Comparison of ENCODE assay signal across 8 cellular contexts in the genomic region with DNA sequence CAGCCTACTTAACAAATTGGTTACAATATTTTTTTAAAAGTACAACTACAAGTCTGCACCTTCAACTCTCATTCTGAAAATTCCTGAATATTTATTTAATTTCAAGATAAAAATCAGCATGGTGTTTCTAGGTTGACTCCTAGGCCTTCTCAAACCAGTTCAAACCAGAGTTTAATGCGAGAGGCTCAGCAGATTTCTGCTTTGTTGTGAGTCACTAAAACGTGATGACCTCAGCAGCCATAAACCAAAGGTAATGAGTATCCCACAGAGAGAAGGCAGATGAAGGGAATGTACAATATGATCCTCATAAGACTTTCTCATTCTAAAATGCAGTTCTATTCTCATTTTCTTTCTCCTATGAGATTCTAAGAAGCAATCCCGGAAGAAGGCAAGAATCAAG. TPM values are rescaled to one million over a fixed set of nuclear protein-coding genes. Genes with fewer than 3 reads are reported as not detected.
A peak's percentile ranks its signal among the peaks of the same experiment; 100 is the strongest.
DNase-seq lines count a peak whose midpoint lies in the region; ATAC-seq and TF ChIP-seq lines count a peak whose summit lies in the region.

No MANE protein-coding gene starts in this region.

- 39 to 54% methylated on average over 3 of the region's 3 CpGs for WGBS in gastroesophageal sphincter (ENCODE audit: low coverage in 1 of 2), 2 donors

- H3K4me1 Mint-ChIP-seq in naive thymus-derived CD4-positive, alpha-beta T cell: peaks cover 19 to 52% (median 35%) of the 10 kb centered on the region in 7 donors

- peaks cover 0 to 4% (median 0%) of the 10 kb centered on the region in 11 donors for H3K9me3 Mint-ChIP-seq in naive thymus-derived CD4-positive, alpha-beta T cell

- intact Hi-C loops in naive thymus-derived CD4-positive, alpha-beta T cell (cut with micrococcal nuclease): no loop called here

- H3K4me1 ChIP-seq in BLaER1 treated with 17β-estradiol and CSF1 and Interleukin-3, amounts not matched to agents 10 nM and 100 nM: peaks cover 21 to 33% (median 29%) of the 10 kb centered on the region in 10 experiments
- H3K4me1 ChIP-seq in SJSA1 (replicated peaks) (peaks cover 24% of the 10 kb centered on the region), gastroesophageal sphincter (peaks cover 7 to 37% (median 22%) of the 10 kb centered on the region in 3 donors)
- peaks cover 21% of the 10 kb centered on the region in 2 donors for H3K4me1 ChIP-seq in naive thymus-derived CD4-positive, alpha-beta T cell (ENCODE audit: control insufficient read depth in 2 of 2, insufficient read depth in 2 of 2, low read length in 2 of 2)

- POLR2A ChIA-PET in naive thymus-derived CD4-positive, alpha-beta T cell (lab: Charles Lee): interaction anchor here (0.7 to 1.8 kb wide), 2 partner anchors 69 to 74 kb away, joined by 3 to 7 read pairs; partner anchors contain the start of gene PWP1

- TF ChIP-seq POLR2A in gastroesophageal sphincter (IDR thresholded peaks at IDR 0.05): no peak

- peaks cover 41 to 49% (median 46%) of the 10 kb centered on the region in 11 experiments for H3K36me3 ChIP-seq in BLaER1 treated with 17β-estradiol and CSF1 and Interleukin-3, amounts not matched to agents 10 nM and 100 nM
- peaks cover 60% of the 10 kb centered on the region for H3K36me3 ChIP-seq in SJSA1
- peaks cover 0 to 25% (median 5%) of the 10 kb centered on the region in 3 experiments for H3K36me3 ChIP-seq in naive thymus-derived CD4-positive, alpha-beta T cell (ENCODE audit: control insufficient read depth in 2 of 3, insufficient read depth in 3 of 3, low read length in 3 of 3)
- peaks cover 9 to 39% of the 10 kb centered on the region in 2 donors for H3K36me3 ChIP-seq in gastroesophageal sphincter

- H3K9ac ChIP-seq in BLaER1 treated with 17β-estradiol and CSF1 and Interleukin-3, amounts not matched to agents 10 nM and 100 nM: peak overlapping the region; percentile 91 to 97 (median 94)

- H3K27ac Mint-ChIP-seq in naive thymus-derived CD4-positive, alpha-beta T cell: peak overlapping the region; percentile 47 to 92 (median 87)

- H3K4me3 Mint-ChIP-seq in naive thymus-derived CD4-positive, alpha-beta T cell: peak overlapping the region; percentile 85 to 94 (median 90)

- no peak for ATAC-seq in naive thymus-derived CD4-positive, alpha-beta T cell
- no peak for ATAC-seq in gastroesophageal sphincter
- no peak for ATAC-seq in HG03342 (IDR thresholded peaks at IDR 0.05; ENCODE audit: unreplicated experiment)

- TF ChIP-seq EP300 in gastroesophageal sphincter (IDR thresholded peaks at IDR 0.05): no peak

- H4K20me1 ChIP-seq in BLaER1 treated with 17β-estradiol and CSF1 and Interleukin-3, amounts not matched to agents 10 nM and 100 nM: peaks cover 0 to 50% (median 40%) of the 10 kb centered on the region in 11 experiments; a peak in 15 of 22 replicates

- peaks cover 0 to 11% (median 5%) of the 10 kb centered on the region in 11 experiments; a peak in 6 of 22 replicates for H3K9me3 ChIP-seq in BLaER1 treated with 17β-estradiol and CSF1 and Interleukin-3, amounts not matched to agents 10 nM and 100 nM (replicated peaks in 1 of 11)
- H3K9me3 ChIP-seq in SJSA1 (replicated peaks): no peaks in the 10 kb centered on the region
- H3K9me3 ChIP-seq in naive thymus-derived CD4-positive, alpha-beta T cell (ENCODE audit: control insufficient read depth in 2 of 3, low read length in 3 of 3): no peaks in the 10 kb centered on the region
- no peaks in the 10 kb centered on the region for H3K9me3 ChIP-seq in gastroesophageal sphincter

- H3K36me3 Mint-ChIP-seq in naive thymus-derived CD4-positive, alpha-beta T cell: peaks cover 0 to 13% (median 6%) of the 10 kb centered on the region in 5 donors

- no peak for TF ChIP-seq CTCF in gastroesophageal sphincter (IDR thresholded peaks at IDR 0.05)

- H3K27me3 Mint-ChIP-seq in naive thymus-derived CD4-positive, alpha-beta T cell: peaks cover 0 to 5% (median 0%) of the 10 kb centered on the region in 5 donors

- peak; percentile 37 for DNase-seq in HK-2 (ENCODE audit: unreplicated experiment)
- DNase-seq in SJSA1 (ENCODE audit: low read depth in 1 of 2, low spot score in 2 of 2): peak; percentile 46 to 52
- DNase-seq in dedifferentiated amniotic fluid mesenchymal stem cell (ENCODE audit: extremely low spot score): peak; percentile 59
- DNase-seq in naive thymus-derived CD4-positive, alpha-beta T cell: peak in 1 of 9 donors; percentile 23
- no peak for DNase-seq in NCI-H1694 treated with DMSO at 0.1 percent for 48 hours (lab: John Stamatoyannopoulos, UW)

- H3K27me3 ChIP-seq in BLaER1 treated with 17β-estradiol and CSF1 and Interleukin-3, amounts not matched to agents 10 nM and 100 nM: no peaks in the 10 kb centered on the region
- peaks cover 2% of the 10 kb centered on the region; the same call in 1 of the 2 replicates for H3K27me3 ChIP-seq in SJSA1 (replicated peaks)
- H3K27me3 ChIP-seq in naive thymus-derived CD4-positive, alpha-beta T cell (ENCODE audit: control insufficient read depth in 2 of 2, insufficient read depth in 2 of 2, low read length in 2 of 2): no peaks in the 10 kb centered on the region
- H3K27me3 ChIP-seq in gastroesophageal sphincter: no peaks in the 10 kb centered on the region

- H3K4me2 ChIP-seq in BLaER1 treated with 17β-estradiol and CSF1 and Interleukin-3, amounts not matched to agents 10 nM and 100 nM: peak overlapping the region; percentile 88 to 98 (median 96)

- peak overlapping the region; percentile 53 to 95 (median 92); a peak in 16 of 22 replicates for H3K27ac ChIP-seq in BLaER1 treated with 17β-estradiol and CSF1 and Interleukin-3, amounts not matched to agents 10 nM and 100 nM
- H3K27ac ChIP-seq in SJSA1 (peak overlapping the region; percentile 53), gastroesophageal sphincter (no peak overlapping the region)
- H3K27ac ChIP-seq in naive thymus-derived CD4-positive, alpha-beta T cell (ENCODE audit: low read depth, low read length): peak overlapping the region; percentile 78

- peak overlapping the region; percentile 86 to 98 (median 94) for H3K4me3 ChIP-seq in BLaER1 treated with 17β-estradiol and CSF1 and Interleukin-3, amounts not matched to agents 10 nM and 100 nM
- H3K4me3 ChIP-seq in SJSA1 (peak overlapping the region; percentile 89), gastroesophageal sphincter (peak overlapping the region in 1 of 2 donors; percentile 70)
- peak overlapping the region; percentile 73 for H3K4me3 ChIP-seq in naive thymus-derived CD4-positive, alpha-beta T cell (ENCODE audit: low read length)

- CTCF ChIA-PET in naive thymus-derived CD4-positive, alpha-beta T cell (lab: Charles Lee): no interaction called here

RNA-seq across cellular contexts. Expression of gene PRDM4, which starts 1.5 kb away (rescaled TPM):
- total RNA-seq in SJSA1 (2014; rRNA removed; shearing (Covaris generic)): 21.5 and 35.2 TPM in 2 replicates
- total RNA-seq in naive thymus-derived CD4-positive, alpha-beta T cell: 10 to 100 TPM; 32.4 to 41.3 (median 36.4) TPM
- 10 to 100 TPM; 16.5 to 28.5 TPM for polyA plus RNA-seq in naive thymus-derived CD4-positive, alpha-beta T cell
- total RNA-seq in gastroesophageal sphincter: 10 to 100 TPM; 21.8 to 29.5 (median 25.2) TPM

RNA-seq across cellular contexts. Expression of gene ASCL4, which starts 15.1 kb away (rescaled TPM):
- not detected in 2 replicates for total RNA-seq in SJSA1 (2014; rRNA removed; shearing (Covaris generic))
- total RNA-seq in naive thymus-derived CD4-positive, alpha-beta T cell: not detected
- not detected for polyA plus RNA-seq in naive thymus-derived CD4-positive, alpha-beta T cell
- total RNA-seq in gastroesophageal sphincter: not detected

Comparison
In these comparisons a context has a peak if more than half of its experiments do, and no peak if none do; other contexts are left out.
1. H3K27ac ChIP-seq: peak in BLaER1 treated with 17β-estradiol and CSF1 and Interleukin-3, amounts not matched to agents 10 nM and 100 nM (11 of 11), SJSA1 (single experiment) and naive thymus-derived CD4-positive, alpha-beta T cell (single experiment); none in gastroesophageal sphincter (0 of 4).